In the genomic region with DNA sequence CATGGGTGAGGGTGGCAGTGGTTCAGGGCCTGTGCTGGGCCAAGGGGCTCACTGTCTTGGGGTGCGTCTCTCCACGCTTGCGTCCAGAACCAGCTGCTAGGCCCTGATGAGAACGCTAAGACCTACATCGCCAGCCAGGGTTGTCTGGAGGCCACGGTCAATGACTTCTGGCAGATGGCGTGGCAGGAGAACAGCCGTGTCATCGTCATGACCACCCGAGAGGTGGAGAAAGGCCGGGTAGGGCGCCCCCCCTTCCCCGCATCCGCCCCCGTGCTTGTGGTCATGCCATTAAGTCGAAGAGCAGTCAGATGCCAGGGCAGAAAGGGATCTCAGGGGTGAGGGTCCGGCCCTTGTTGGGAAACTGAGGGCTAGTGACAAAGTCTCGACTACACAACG, we compare ENCODE assay signal across 16 cellular contexts. TPM values are rescaled to one million over a fixed set of nuclear protein-coding genes. Genes with fewer than 3 reads are reported as not detected.
DNase-seq lines count a peak whose midpoint lies in the region; ATAC-seq and FAIRE-seq lines count a peak whose summit lies in the region.
"Had no signal": no experiment of that assay in that cellular context is flagged by ENCODE, and none has a peak within 500 bp of the region (broad histone marks: within the 10 kb centered on the region; RNA-seq: fewer than 3 reads in every experiment).

No MANE protein-coding gene starts in this region.

- H4K20me1 ChIP-seq in Karpas-422 (ENCODE audit: insufficient read depth, low read depth, low read length), result peaks cover 26% of the 10 kb centered on the region; the same call in 1 of the 2 replicates

- 71 to 82% (median 77%) methylated on average over 19 of the region's 19 CpGs for WGBS in small intestine, 3 donors

- H3K27ac ChIP-seq in Karpas-422 (ENCODE audit: low read length), result peak overlapping the region; percentile 97
- peak overlapping the region; percentile 11 to 55 for H3K27ac ChIP-seq in small intestine (ENCODE audit: low read depth in 1 of 2, low read length in 1 of 2)
- H3K27ac ChIP-seq: ascending aorta had no signal

- ATAC-seq in activated CD4-positive, alpha-beta T cell treated with anti-CD3 and anti-CD28 coated beads for 36 hours, result no peak
- no peak for ATAC-seq in central memory CD8-positive, alpha-beta T cell (replicated peaks; ENCODE audit: extremely low read depth, poor library complexity, severe bottlenecking)
- ATAC-seq: left colon had no signal

- H3K9me3 ChIP-seq in Karpas-422 (ENCODE audit: low read length) (no peaks in the 10 kb centered on the region), small intestine (ENCODE audit: control insufficient read depth, low read depth) (no peaks in the 10 kb centered on the region)
- H3K9me3 ChIP-seq: ascending aorta had no signal

- peaks cover 96% of the 10 kb centered on the region for H3K36me3 Mint-ChIP-seq in activated CD4-positive, alpha-beta T cell treated with anti-CD3 and anti-CD28 coated beads for 36 hours (ENCODE audit: low read depth)
- H3K36me3 Mint-ChIP-seq in central memory CD8-positive, alpha-beta T cell (ENCODE audit: insufficient read depth), result peaks cover 78% of the 10 kb centered on the region

- H3K27ac Mint-ChIP-seq in activated CD4-positive, alpha-beta T cell treated with anti-CD3 and anti-CD28 coated beads for 36 hours, result peak overlapping the region; percentile 97
- peak overlapping the region; percentile 99 for H3K27ac Mint-ChIP-seq in central memory CD8-positive, alpha-beta T cell (ENCODE audit: low read depth)

- no peak overlapping the region for H2AFZ ChIP-seq in Karpas-422 (ENCODE audit: low read length)

- peak overlapping the region; percentile 95 for H3K4me3 Mint-ChIP-seq in activated CD4-positive, alpha-beta T cell treated with anti-CD3 and anti-CD28 coated beads for 36 hours
- peak overlapping the region; percentile 98 for H3K4me3 Mint-ChIP-seq in central memory CD8-positive, alpha-beta T cell
- H3K4me3 Mint-ChIP-seq: endodermal cell had no signal

- intact Hi-C loops in activated CD4-positive, alpha-beta T cell treated with anti-CD3 and anti-CD28 coated beads for 36 hours (cut with DNase I, micrococcal nuclease), result loop anchor here in 1 of 2 experiments (10.0 kb wide), 1 partner anchor 978 kb away; a partner anchor contains a TSS

- peaks cover 73% of the 10 kb centered on the region for H3K4me1 Mint-ChIP-seq in activated CD4-positive, alpha-beta T cell treated with anti-CD3 and anti-CD28 coated beads for 36 hours
- peaks cover 89% of the 10 kb centered on the region for H3K4me1 Mint-ChIP-seq in central memory CD8-positive, alpha-beta T cell

- H3K36me3 ChIP-seq in Karpas-422 (ENCODE audit: insufficient read depth, low read length) (peaks cover 38% of the 10 kb centered on the region), small intestine (ENCODE audit: control insufficient read depth in 2 of 2, insufficient read depth in 2 of 2, low read length in 2 of 2) (peaks cover 0 to 4% of the 10 kb centered on the region in 2 donors)
- H3K36me3 ChIP-seq: ascending aorta had no signal

- H3K9ac ChIP-seq in Karpas-422 (ENCODE audit: low read length), result peak overlapping the region; percentile 100

- peak overlapping the region; percentile 83 for H3K4me2 ChIP-seq in Karpas-422 (ENCODE audit: low read depth, low read length, poor library complexity, severe bottlenecking)

- H3K27me3 ChIP-seq in Karpas-422 (ENCODE audit: low read length) (no peaks in the 10 kb centered on the region), small intestine (ENCODE audit: control insufficient read depth in 2 of 2, insufficient read depth in 2 of 2, low read length in 2 of 2) (no peaks in the 10 kb centered on the region)
- H3K27me3 ChIP-seq: ascending aorta had no signal

- POLR2A ChIA-PET in activated CD4-positive, alpha-beta T cell treated with anti-CD3 and anti-CD28 coated beads for 36 hours (lab: Charles Lee), result interaction anchor here (8.1 kb wide), 1 partner anchor 11 kb away, joined by 142 read pairs; a partner anchor contains a TSS

- H3K4me3 ChIP-seq in Karpas-422 (ENCODE audit: low read length), result no peak overlapping the region; the same call in 1 of the 2 replicates
- no peak overlapping the region for H3K4me3 ChIP-seq in small intestine (ENCODE audit: low read depth in 1 of 2, low read length in 2 of 2)
- H3K4me3 ChIP-seq: ascending aorta had no signal

- H3K9me2 ChIP-seq in Karpas-422 (replicated peaks; ENCODE audit: insufficient read depth, low read length), result no peaks in the 10 kb centered on the region

- CTCF ChIA-PET in activated CD4-positive, alpha-beta T cell treated with anti-CD3 and anti-CD28 coated beads for 36 hours (lab: Charles Lee), result interaction anchor here (0.6 to 2.0 kb wide), 7 partner anchors 9 to 157 kb away, joined by 3 to 7 read pairs (median 4); a partner anchor contains a TSS

- no peaks in the 10 kb centered on the region for H3K27me3 Mint-ChIP-seq in activated CD4-positive, alpha-beta T cell treated with anti-CD3 and anti-CD28 coated beads for 36 hours
- no peaks in the 10 kb centered on the region for H3K27me3 Mint-ChIP-seq in central memory CD8-positive, alpha-beta T cell

- H3K9me3 Mint-ChIP-seq in activated CD4-positive, alpha-beta T cell treated with anti-CD3 and anti-CD28 coated beads for 36 hours (ENCODE audit: low read depth), result no peaks in the 10 kb centered on the region
- H3K9me3 Mint-ChIP-seq in central memory CD8-positive, alpha-beta T cell, result no peaks in the 10 kb centered on the region
- H3K9me3 Mint-ChIP-seq: endodermal cell had no signal

- no peak for FAIRE-seq in small intestine (lab: Jason Lieb, UNC)

- H3K4me1 ChIP-seq in Karpas-422 (ENCODE audit: low read length), result peaks cover 92% of the 10 kb centered on the region
- H3K4me1 ChIP-seq in small intestine (ENCODE audit: control insufficient read depth in 2 of 2, insufficient read depth in 1 of 2, low read depth in 1 of 2, low read length in 1 of 2), result no peaks in the 10 kb centered on the region
- H3K4me1 ChIP-seq: ascending aorta had no signal

- peaks cover 27% of the 10 kb centered on the region for H3K79me2 ChIP-seq in Karpas-422 (ENCODE audit: low read length)

- peak; percentile 34 for DNase-seq in activated CD4-positive, alpha-beta T cell treated with anti-CD3 and anti-CD28 coated beads for 36 hours
- no peak for DNase-seq in activated CD4-positive, alpha-beta T cell treated with anti-CD3 and anti-CD28 coated beads, Interleukin-2, amount 50 U/mL, for 1 hour
- DNase-seq in Karpas-422 (no peak), small intestine (no peak), superior temporal gyrus (ENCODE audit: extremely low spot score) (no peak), SHP77 (lab: John Stamatoyannopoulos, UW) (no peak), 8988T (no peak)
- DNase-seq in central memory CD8-positive, alpha-beta T cell (ENCODE audit: low spot score in 2 of 2), result no peak
- DNase-seq: DMS53, endodermal cell had no signal

RNA-seq across cellular contexts. Expression of a gene that starts 5.2 kb away (rescaled TPM):
- 100 to 1,000 TPM; 335 to 483 TPM for total RNA-seq in activated CD4-positive, alpha-beta T cell treated with anti-CD3 and anti-CD28 coated beads for 36 hours
- total RNA-seq in Karpas-422 (2014; rRNA removed; shearing (Covaris generic); ENCODE audit: low replicate concordance), result 411 and 673 TPM in 2 replicates
- 10 to 100 TPM; 40.7 to 81.1 (median 76.7) TPM for polyA plus RNA-seq in small intestine

RNA-seq across cellular contexts. Expression of a gene that starts 12.5 kb away (rescaled TPM):
- total RNA-seq in activated CD4-positive, alpha-beta T cell treated with anti-CD3 and anti-CD28 coated beads for 36 hours, result 100 to 1,000 TPM; 189 to 208 TPM
- total RNA-seq in Karpas-422 (2014; rRNA removed; shearing (Covaris generic); ENCODE audit: low replicate concordance), result 264 and 402 TPM in 2 replicates
- 100 to 1,000 TPM; 185 to 379 (median 361) TPM for polyA plus RNA-seq in small intestine
- total RNA-seq: A172 had no signal

RNA-seq across cellular contexts. Expression of a gene that starts 12.7 kb away (rescaled TPM):
- total RNA-seq in activated CD4-positive, alpha-beta T cell treated with anti-CD3 and anti-CD28 coated beads for 36 hours, result not detected
- total RNA-seq in Karpas-422 (2014; rRNA removed; shearing (Covaris generic); ENCODE audit: low replicate concordance), result not detected in 2 replicates
- not detected for polyA plus RNA-seq in small intestine
- total RNA-seq: A172, ascending aorta, endodermal cell, glomerular endothelial cell, left colon, NCI-H460, omental fat pad had no signal

RNA-seq across cellular contexts. Expression of a gene that starts 14.1 kb away (rescaled TPM):
- 100 to 1,000 TPM; 398 to 502 TPM for total RNA-seq in activated CD4-positive, alpha-beta T cell treated with anti-CD3 and anti-CD28 coated beads for 36 hours
- total RNA-seq in Karpas-422 (2014; rRNA removed; shearing (Covaris generic); ENCODE audit: low replicate concordance), result 353 and 644 TPM in 2 replicates
- 100 to 1,000 TPM; 165 to 311 (median 210) TPM for polyA plus RNA-seq in small intestine

RNA-seq across cellular contexts. Expression of a gene that starts 14.4 kb away (rescaled TPM):
- 100 to 1,000 TPM in 1 of 2 experiments, 10 to 100 TPM in 1; 85.0 to 106 TPM for total RNA-seq in activated CD4-positive, alpha-beta T cell treated with anti-CD3 and anti-CD28 coated beads for 36 hours
- total RNA-seq in Karpas-422 (2014; rRNA removed; shearing (Covaris generic); ENCODE audit: low replicate concordance), result 56.6 and 71.1 TPM in 2 replicates
- 10 to 100 TPM; 12.3 to 32.3 (median 14.1) TPM for polyA plus RNA-seq in small intestine
